Comparison of ENCODE assay signal across 28 cellular contexts in the genomic region with DNA sequence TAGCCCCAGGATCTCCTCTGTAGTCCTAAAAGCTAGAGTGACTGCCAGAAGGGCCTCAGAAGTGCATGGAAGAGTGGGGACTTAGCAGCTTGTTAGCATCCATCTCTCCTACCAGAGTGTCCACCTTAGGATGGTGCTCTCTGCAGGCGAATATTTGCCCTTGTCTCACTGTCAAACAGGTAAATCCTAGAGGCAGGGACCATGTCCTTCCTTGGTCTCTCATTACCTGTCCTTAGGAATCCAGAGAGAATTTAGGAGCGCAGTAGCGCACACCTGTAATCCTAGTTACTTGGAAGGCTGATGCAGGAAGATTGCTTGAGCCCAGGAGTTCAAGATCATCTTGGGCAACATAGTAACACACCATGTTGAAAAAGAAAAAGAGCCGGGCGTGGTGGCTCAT.
"Had no signal": no experiment of that assay in that cellular context is flagged by ENCODE, and none has a peak within 500 bp of the region (broad histone marks: within the 10 kb centered on the region; RNA-seq: fewer than 3 reads in every experiment).

No MANE protein-coding gene starts in this region.

- H3K4me1 Mint-ChIP-seq: activated CD4-positive, alpha-beta T cell treated with anti-CD3 and anti-CD28 coated beads for 36 hours; brain had no signal

- H3K4me3 ChIP-seq: ascending aorta, breast epithelium, cardiac muscle cell, colonic mucosa had no signal

- DNase-seq: activated B cell treated with CpG ODN at 0.5 μM for 24 hours; activated CD4-positive, alpha-beta T cell treated with anti-CD3 and anti-CD28 coated beads for 36 hours; activated CD4-positive, alpha-beta T cell treated with anti-CD3 and anti-CD28 coated beads, Interleukin-2, amount 50 U/mL, for 1 hour; activated CD4-positive, alpha-beta T cell treated with anti-CD3 and anti-CD28 coated beads, Interleukin-2, amount 50 U/mL, for 48 hours; activated CD4-positive, CD25-positive, alpha-beta regulatory T cell treated with anti-CD3 and anti-CD28 coated beads, Interleukin-2, amount 50 U/mL, for 72 hours; activated CD8-positive, alpha-beta memory T cell treated with anti-CD3 and anti-CD28 coated beads for 24 hours; activated CD8-positive, alpha-beta T cell treated with anti-CD3 and anti-CD28 coated beads for 36 hours; activated gamma-delta T cell; activated naive CD4-positive, alpha-beta T cell; activated naive CD4-positive, alpha-beta T cell treated with anti-CD3 and anti-CD28 coated beads, Interleukin-2, amount 10 ng/mL, durations not matched to agents 7 days and 5 days; activated naive CD8-positive, alpha-beta T cell treated with anti-CD3 and anti-CD28 coated beads, Interleukin-2, amount 10 ng/mL, durations not matched to agents 7 days and 5 days; activated T-cell treated with anti-CD3 and anti-CD28 coated beads, Interleukin-2, amount 50 U/mL, for 72 hours; central memory CD4-positive, alpha-beta T cell; cerebellar nuclear complex; colonic mucosa; effector CD8-positive, alpha-beta T cell; foreskin fibroblast; T-cell; T1000; WERI-Rb-1 had no signal

- H3K4me3 Mint-ChIP-seq: activated B cell treated with CpG ODN at 0.5 μM for 24 hours; activated CD4-positive, alpha-beta T cell treated with anti-CD3 and anti-CD28 coated beads for 36 hours; activated CD8-positive, alpha-beta T cell treated with anti-CD3 and anti-CD28 coated beads for 36 hours; activated naive CD4-positive, alpha-beta T cell treated with anti-CD3 and anti-CD28 coated beads, Interleukin-2, amount 10 ng/mL, durations not matched to agents 7 days and 5 days; activated naive CD8-positive, alpha-beta T cell treated with anti-CD3 and anti-CD28 coated beads, Interleukin-2, amount 10 ng/mL, durations not matched to agents 7 days and 5 days; activated T-cell treated with anti-CD3 and anti-CD28 coated beads, Interleukin-2, amount 50 U/mL, for 72 hours; brain; T-cell; T-helper 1 cell treated with Interleukin-12 subunit alpha and Interleukin-12 subunit beta and Interleukin-4 antibody, amounts not matched to agents 30 μg/mL and 1 μg/mL, for 36 hours; T-helper 2 cell treated with Interferon-gamma antibody and Interleukin-4, amounts not matched to agents 5 μg/mL and 100 μg/mL, for 36 hours had no signal

- H3K27ac ChIP-seq: ascending aorta, breast epithelium, cardiac muscle cell, colonic mucosa, epithelial cell of prostate, WERI-Rb-1 had no signal

- H3K27me3 ChIP-seq: ascending aorta, breast epithelium, cardiac muscle cell, colonic mucosa had no signal

- H3K27ac Mint-ChIP-seq: activated B cell treated with CpG ODN at 0.5 μM for 24 hours; activated CD4-positive, alpha-beta T cell treated with anti-CD3 and anti-CD28 coated beads for 36 hours; activated CD8-positive, alpha-beta T cell treated with anti-CD3 and anti-CD28 coated beads for 36 hours; activated naive CD4-positive, alpha-beta T cell treated with anti-CD3 and anti-CD28 coated beads, Interleukin-2, amount 10 ng/mL, durations not matched to agents 7 days and 5 days; activated naive CD4-positive, alpha-beta T cell treated with anti-CD3 and anti-CD28 coated beads, Interleukin-2, amount 50 U/mL, for 72 hours; activated naive CD8-positive, alpha-beta T cell treated with anti-CD3 and anti-CD28 coated beads, Interleukin-2, amount 10 ng/mL, durations not matched to agents 7 days and 5 days; activated T-cell treated with anti-CD3 and anti-CD28 coated beads, Interleukin-2, amount 50 U/mL, for 72 hours; brain; T-cell; T-helper 1 cell treated with Interleukin-12 subunit alpha and Interleukin-12 subunit beta and Interleukin-4 antibody, amounts not matched to agents 30 μg/mL and 1 μg/mL, for 36 hours; T-helper 2 cell treated with Interferon-gamma antibody and Interleukin-4, amounts not matched to agents 5 μg/mL and 100 μg/mL, for 36 hours had no signal

- H3K9me3 ChIP-seq: ascending aorta, breast epithelium, colonic mucosa had no signal

- H3K9me3 Mint-ChIP-seq: activated B cell treated with CpG ODN at 0.5 μM for 24 hours; activated CD8-positive, alpha-beta T cell treated with anti-CD3 and anti-CD28 coated beads for 36 hours; activated naive CD4-positive, alpha-beta T cell treated with anti-CD3 and anti-CD28 coated beads, Interleukin-2, amount 10 ng/mL, durations not matched to agents 7 days and 5 days; activated naive CD4-positive, alpha-beta T cell treated with anti-CD3 and anti-CD28 coated beads, Interleukin-2, amount 50 U/mL, for 72 hours; activated naive CD8-positive, alpha-beta T cell treated with anti-CD3 and anti-CD28 coated beads, Interleukin-2, amount 10 ng/mL, durations not matched to agents 7 days and 5 days; activated T-cell treated with anti-CD3 and anti-CD28 coated beads, Interleukin-2, amount 50 U/mL, for 72 hours; T-cell had no signal

- ATAC-seq: activated CD4-positive, alpha-beta T cell treated with anti-CD3 and anti-CD28 coated beads for 36 hours; activated CD8-positive, alpha-beta T cell treated with anti-CD3 and anti-CD28 coated beads for 36 hours; activated naive CD4-positive, alpha-beta T cell treated with anti-CD3 and anti-CD28 coated beads, Interleukin-2, amount 50 U/mL, for 72 hours; activated T-cell treated with anti-CD3 and anti-CD28 coated beads, Interleukin-2, amount 50 U/mL, for 72 hours; T-cell had no signal

- H3K4me1 ChIP-seq: ascending aorta, breast epithelium, colonic mucosa had no signal

- H3K27me3 Mint-ChIP-seq: activated B cell treated with CpG ODN at 0.5 μM for 24 hours; activated CD4-positive, alpha-beta T cell treated with anti-CD3 and anti-CD28 coated beads for 36 hours; activated CD8-positive, alpha-beta T cell treated with anti-CD3 and anti-CD28 coated beads for 36 hours; activated naive CD4-positive, alpha-beta T cell treated with anti-CD3 and anti-CD28 coated beads, Interleukin-2, amount 10 ng/mL, durations not matched to agents 7 days and 5 days; activated naive CD8-positive, alpha-beta T cell treated with anti-CD3 and anti-CD28 coated beads, Interleukin-2, amount 10 ng/mL, durations not matched to agents 7 days and 5 days; brain; T-cell had no signal
